Comparison of ENCODE assay signal across 22 cellular contexts in genomic region chr6:34514112-34514511, GRCh38. TPM values are rescaled to one million over a fixed set of nuclear protein-coding genes. Genes with fewer than 3 reads are reported as not detected.
DNase-seq lines count a peak whose midpoint lies in the region; ATAC-seq, FAIRE-seq and TF ChIP-seq lines count a peak whose summit lies in the region.
"Had no signal": no experiment of that assay in that cellular context is flagged by ENCODE, and none has a peak within 500 bp of the region (broad histone marks: within the 10 kb centered on the region; RNA-seq: fewer than 3 reads in every experiment).

No MANE protein-coding gene starts in this region.

- no peak overlapping the region for H3K4me3 ChIP-seq in left ventricle myocardium inferior
- no peak overlapping the region for H3K4me3 ChIP-seq in heart left ventricle
- no peak overlapping the region for H3K4me3 ChIP-seq in Peyer's patch
- H3K4me3 ChIP-seq: SK-N-MC, tibial artery had no signal

- H3K27ac ChIP-seq in left ventricle myocardium inferior (replicated peaks) (no peak overlapping the region), heart left ventricle (no peak overlapping the region), Peyer's patch (no peak overlapping the region)
- H3K27ac ChIP-seq: SK-N-MC, tibial artery had no signal

- DNase-seq in left ventricle myocardium inferior (peak; percentile 4), heart left ventricle (no peak), endothelial cell (ENCODE audit: low spot score) (no peak), GM12892 (ENCODE audit: insufficient read length) (no peak), Peyer's patch (no peak)
- DNase-seq in effector memory CD8-positive, alpha-beta T cell: no peak
- DNase-seq: activated CD4-positive, alpha-beta T cell treated with anti-CD3 and anti-CD28 coated beads, Interleukin-2, amount 50 U/mL, for 1 hour; CD8-positive, alpha-beta memory T cell; kidney; NCI-H1105 treated with DMSO at 0.1 percent for 48 hours; NCI-H510A treated with DMSO at 0.1 percent for 48 hours; T-helper 17 cell; tibial artery had no signal

- H3K4me1 ChIP-seq in left ventricle myocardium inferior (no peaks in the 10 kb centered on the region), heart left ventricle (peaks cover 0 to 8% (median 0%) of the 10 kb centered on the region in 12 donors), Peyer's patch (no peaks in the 10 kb centered on the region)

- FAIRE-seq in GM12892 (lab: Jason Lieb, UNC): no peak
- FAIRE-seq: kidney had no signal

- H3K4me1 Mint-ChIP-seq in endothelial cell (ENCODE audit: unreplicated experiment): peaks cover 4% of the 10 kb centered on the region
- H3K4me1 Mint-ChIP-seq in nephron: peaks cover 42% of the 10 kb centered on the region
- H3K4me1 Mint-ChIP-seq in effector memory CD8-positive, alpha-beta T cell (ENCODE audit: low read depth in 2 of 2): peaks cover 0 to 4% of the 10 kb centered on the region in 2 donors

- H3K9me3 ChIP-seq in left ventricle myocardium inferior (replicated peaks) (peaks cover 8% of the 10 kb centered on the region), heart left ventricle (peaks cover 0 to 11% (median 1%) of the 10 kb centered on the region in 12 donors), Peyer's patch (no peaks in the 10 kb centered on the region)

- H3K4me3 Mint-ChIP-seq in endothelial cell (ENCODE audit: unreplicated experiment) (peak overlapping the region; percentile 89), nephron (peak overlapping the region; percentile 67 to 76 (median 69))
- H3K4me3 Mint-ChIP-seq in effector memory CD8-positive, alpha-beta T cell: no peak overlapping the region
- H3K4me3 Mint-ChIP-seq: CD8-positive, alpha-beta memory T cell; T-helper 17 cell had no signal

- intact Hi-C loops in left ventricle myocardium inferior (cut with micrococcal nuclease): no loop called here
- intact Hi-C loops in heart left ventricle (cut with DNase I): no loop called here

- TF ChIP-seq POLR2A in heart left ventricle (IDR thresholded peaks at IDR 0.05) (no peak), GM12892 (IDR thresholded peaks at IDR 0.05; ENCODE audit: low read depth, low read length) (no peak), Peyer's patch (IDR thresholded peaks at IDR 0.05) (no peak)

- H3K9me3 Mint-ChIP-seq in endothelial cell (ENCODE audit: unreplicated experiment): no peaks in the 10 kb centered on the region
- peaks cover 6% of the 10 kb centered on the region for H3K9me3 Mint-ChIP-seq in nephron
- H3K9me3 Mint-ChIP-seq in effector memory CD8-positive, alpha-beta T cell: no peaks in the 10 kb centered on the region

- 82 to 87% (median 86%) methylated on average over 8 of the region's 8 CpGs for WGBS in heart left ventricle, 4 donors

- no peak for TF ChIP-seq CTCF in left ventricle myocardium inferior (IDR thresholded peaks at IDR 0.05; ENCODE audit: borderline replicate concordance)
- no peak for TF ChIP-seq CTCF in heart left ventricle (IDR thresholded peaks at IDR 0.05)
- no peak for TF ChIP-seq CTCF in endothelial cell (IDR thresholded peaks at IDR 0.05; ENCODE audit: unreplicated experiment)
- TF ChIP-seq CTCF in nephron (IDR thresholded peaks at IDR 0.05; ENCODE audit: unreplicated experiment in 3 of 3): no peak
- TF ChIP-seq CTCF in Peyer's patch (IDR thresholded peaks at IDR 0.05): no peak

- no peak for ATAC-seq in heart left ventricle
- no peak for ATAC-seq in effector memory CD8-positive, alpha-beta T cell (replicated peaks)
- ATAC-seq in HG03469 (IDR thresholded peaks at IDR 0.05; ENCODE audit: unreplicated experiment): no peak
- ATAC-seq: stimulated activated naive CD8-positive, alpha-beta T cell treated with anti-CD3 and anti-CD28 coated beads, Interleukin-15, Interleukin-2, amounts not matched to agents 100 U/mL and 50 U/mL, for 24 hours; T-helper 17 cell had no signal

- H3K27me3 Mint-ChIP-seq in endothelial cell (ENCODE audit: unreplicated experiment) (peaks cover 15% of the 10 kb centered on the region), nephron (ENCODE audit: low read depth) (peaks cover 11% of the 10 kb centered on the region)
- peaks cover 0 to 47% of the 10 kb centered on the region in 2 donors for H3K27me3 Mint-ChIP-seq in effector memory CD8-positive, alpha-beta T cell

- no peaks in the 10 kb centered on the region for H3K36me3 ChIP-seq in left ventricle myocardium inferior
- no peaks in the 10 kb centered on the region for H3K36me3 ChIP-seq in heart left ventricle
- no peaks in the 10 kb centered on the region for H3K36me3 ChIP-seq in Peyer's patch
- H3K36me3 ChIP-seq: tibial artery had no signal

- H3K27me3 ChIP-seq in left ventricle myocardium inferior (ENCODE audit: low read depth): peaks cover 63% of the 10 kb centered on the region
- peaks cover 0 to 15% (median 0%) of the 10 kb centered on the region in 9 donors for H3K27me3 ChIP-seq in heart left ventricle
- H3K27me3 ChIP-seq in Peyer's patch: no peaks in the 10 kb centered on the region

- H3K27ac Mint-ChIP-seq in endothelial cell (ENCODE audit: unreplicated experiment) (no peak overlapping the region), nephron (peak overlapping the region in 2 of 3 experiments; percentile 3 to 15)
- H3K27ac Mint-ChIP-seq in effector memory CD8-positive, alpha-beta T cell: no peak overlapping the region
- H3K27ac Mint-ChIP-seq: T-helper 17 cell had no signal

- H3K36me3 Mint-ChIP-seq in endothelial cell (ENCODE audit: low read depth, unreplicated experiment): no peaks in the 10 kb centered on the region
- H3K36me3 Mint-ChIP-seq in nephron (ENCODE audit: low read depth): no peaks in the 10 kb centered on the region
- H3K36me3 Mint-ChIP-seq in effector memory CD8-positive, alpha-beta T cell (ENCODE audit: insufficient read depth): no peaks in the 10 kb centered on the region

RNA-seq across cellular contexts. Expression of gene SPDEF, which starts 42.0 kb away (rescaled TPM):
- total RNA-seq in left ventricle myocardium inferior (0.11 TPM), heart left ventricle (under 1 TPM in 7 of 9 donors, not detected in 2; 0.12 to 0.46 (median 0.31) TPM), endothelial cell (ENCODE audit: unreplicated experiment) (not detected), Peyer's patch (10 to 100 TPM; 29.7 to 58.7 (median 39.0) TPM)
- under 1 TPM; 0.15 to 0.23 TPM for polyA plus RNA-seq in heart left ventricle
- not detected for polyA plus RNA-seq in GM12892 (2012; ENCODE audit: missing spikeins)
- total RNA-seq: A172; CD8-positive, alpha-beta memory T cell; lung microvascular endothelial cell; renal cortical epithelial cell had no signal
- polyA plus RNA-seq: CD8-positive, alpha-beta memory T cell had no signal

RNA-seq across cellular contexts. Expression of gene PACSIN1, which starts 48.2 kb away (rescaled TPM):
- total RNA-seq in left ventricle myocardium inferior (15.2 TPM), heart left ventricle (10 to 100 TPM in 1 of 9 donors, 1 to 10 TPM in 8; 2.6 to 10.9 (median 6.0) TPM), endothelial cell (ENCODE audit: unreplicated experiment) (0.08 TPM), Peyer's patch (1 to 10 TPM in 1 of 4 donors, under 1 TPM in 2, not detected in 1; 0.28 to 9.9 (median 0.40) TPM)
- 10 to 100 TPM in 1 of 2 donors, 1 to 10 TPM in 1; 1.6 to 12.7 TPM for polyA plus RNA-seq in heart left ventricle
- 0.06 TPM for polyA plus RNA-seq in GM12892 (2012; ENCODE audit: missing spikeins)
- total RNA-seq: A172, lung microvascular endothelial cell, omental fat pad, RPMI7951 had no signal

Comparison
In these comparisons a context has a peak if more than half of its experiments do, and no peak if none do; other contexts are left out.
1. H3K27ac Mint-ChIP-seq: peak in nephron (2 of 3); none in endothelial cell (single experiment) and effector memory CD8-positive, alpha-beta T cell (0 of 2).
2. H3K4me3 Mint-ChIP-seq: peak in endothelial cell (single experiment) and nephron (3 of 3); none in effector memory CD8-positive, alpha-beta T cell (0 of 2).
3. RNA of gene SPDEF, which starts 42.0 kb away (total RNA-seq): 29.7 to 58.7 TPM in Peyer's patch; 0.12 to 0.46 TPM in heart left ventricle, 0.11 TPM in left ventricle myocardium inferior (single experiment) and not detected in endothelial cell (single experiment); every median in the first group is over 10 times any median in the second.